ENCODE assay signal across 9 cellular contexts in genomic region chr11:32088117-32088941, GRCh38. TPM values are rescaled to one million over a fixed set of nuclear protein-coding genes. Genes with fewer than 3 reads are reported as not detected.
A peak's percentile ranks its signal among the peaks of the same experiment; 100 is the strongest.
DNase-seq lines count a peak whose midpoint lies in the region; ATAC-seq and TF ChIP-seq lines count a peak whose summit lies in the region.
"Had no signal": no experiment of that assay in that cellular context is flagged by ENCODE, and none has a peak within 500 bp of the region (broad histone marks: within the 10 kb centered on the region; RNA-seq: fewer than 3 reads in every experiment).

No MANE protein-coding gene starts in this region.

- no peak overlapping the region for H2BK120ac ChIP-seq in H9 (ENCODE audit: low read depth, low read length, poor library complexity, severe bottlenecking)

- H2AK5ac ChIP-seq in H9 (ENCODE audit: insufficient read length, low read length) = no peak overlapping the region

- no peak overlapping the region for H3K18ac ChIP-seq in H9 (ENCODE audit: insufficient read length, low read depth, low read length)

- H3K4ac ChIP-seq in H9 (ENCODE audit: low read depth, low read length) = no peak overlapping the region

- no peak overlapping the region for H3K4me2 ChIP-seq in H9 (ENCODE audit: insufficient read depth, insufficient read length, low read length)

- H3K9ac ChIP-seq in H9 (ENCODE audit: extremely low read depth, insufficient read length, low read length) = no peak overlapping the region

- H4K5ac ChIP-seq in H9 (ENCODE audit: insufficient read length, low read depth, low read length) = no peak overlapping the region

- H2BK5ac ChIP-seq in H9 (ENCODE audit: insufficient read length, low read length) = no peak overlapping the region

- no peaks in the 10 kb centered on the region for H4K20me1 ChIP-seq in H9 (ENCODE audit: control insufficient read depth, insufficient read depth, insufficient read length)

- H3K4me3 Mint-ChIP-seq in chondrocyte (ENCODE audit: unreplicated experiment) = peak overlapping the region; percentile 3
- no peak overlapping the region for H3K4me3 Mint-ChIP-seq in H9

- H3K36me3 Mint-ChIP-seq in chondrocyte (ENCODE audit: low read depth) = no peaks in the 10 kb centered on the region
- peaks cover 0 to 4% (median 3%) of the 10 kb centered on the region in 3 experiments; a peak in 4 of 7 replicates for H3K36me3 Mint-ChIP-seq in H9 (ENCODE audit: insufficient read depth in 1 of 3, low read depth in 3 of 3)

- no peak overlapping the region for H3K14ac ChIP-seq in H9 (ENCODE audit: insufficient read depth, low read length)

- H3K79me2 ChIP-seq in H9 (ENCODE audit: insufficient read depth, low read length) = peaks cover 9% of the 10 kb centered on the region; the same call in 1 of the 2 replicates

- H3K27ac Mint-ChIP-seq in chondrocyte (ENCODE audit: unreplicated experiment) (peak overlapping the region; percentile 88), H9 (no peak overlapping the region)
- H3K27ac Mint-ChIP-seq: B cell had no signal

- peaks cover 8% of the 10 kb centered on the region for H3K23me2 ChIP-seq in H9 (ENCODE audit: insufficient read length, low read depth, low read length, poor library complexity, severe bottlenecking)

- H2BK20ac ChIP-seq in H9 (ENCODE audit: low read depth, low read length, poor library complexity, severe bottlenecking) = no peak overlapping the region

- H3K9me3 Mint-ChIP-seq in chondrocyte (ENCODE audit: low read depth) (no peaks in the 10 kb centered on the region), H9 (no peaks in the 10 kb centered on the region; a peak in 1 of 5 replicates)

- TF ChIP-seq CTCF in chondrocyte (IDR thresholded peaks at IDR 0.05) (no peak), H9 (conservative IDR thresholded peaks at IDR 0.05) (no peak)

- H3K27ac ChIP-seq in H9 (ENCODE audit: insufficient read length, low read depth, low read length) = no peak overlapping the region

- H3T11ph ChIP-seq in H9 (ENCODE audit: low read length) = no peak overlapping the region

- peaks cover 5% of the 10 kb centered on the region for H3K27me3 Mint-ChIP-seq in chondrocyte (ENCODE audit: low read depth)
- H3K27me3 Mint-ChIP-seq in H9 (ENCODE audit: low read depth) = peaks cover 7% of the 10 kb centered on the region

- peak; percentile 31 for ATAC-seq in GM21723 (IDR thresholded peaks at IDR 0.05; ENCODE audit: unreplicated experiment)

- peak in 2 of 3 experiments; percentile 15 to 17 for DNase-seq in NCI-H1417 (lab: John Stamatoyannopoulos, UW)
- no peak for DNase-seq in NCI-H1417 treated with DMSO at 0.1 percent for 48 hours (lab: John Stamatoyannopoulos, UW)
- peak; percentile 79 for DNase-seq in NCI-H226
- no peak for DNase-seq in chondrocyte (ENCODE audit: low spot score)
- peak; percentile 14 for DNase-seq in pons (ENCODE audit: low spot score)
- no peak for DNase-seq in H9
- no peak for DNase-seq in activated effector memory CD4-positive, alpha-beta T cell treated with Interleukin-2 at 50 U/mL for 16 hours

- no peak overlapping the region for H2BK15ac ChIP-seq in H9 (ENCODE audit: low read depth, low read length)

- H2BK12ac ChIP-seq in H9 (ENCODE audit: insufficient read length, low read depth, low read length) = no peak overlapping the region

- H3K4me1 Mint-ChIP-seq in chondrocyte (ENCODE audit: low read depth) (peaks cover 39% of the 10 kb centered on the region), H9 (peaks cover 29 to 32% of the 10 kb centered on the region in 2 experiments)

- H4K8ac ChIP-seq in H9 (replicated peaks; ENCODE audit: insufficient read length, low read depth, low read length) = no peak overlapping the region

- no peak overlapping the region for H3K23ac ChIP-seq in H9 (ENCODE audit: insufficient read length, low read depth, low read length)

- H3K79me1 ChIP-seq in H9 (ENCODE audit: insufficient read depth, low read depth, low read length, poor library complexity, severe bottlenecking) = peaks cover 6% of the 10 kb centered on the region

- H4K91ac ChIP-seq in H9 (ENCODE audit: insufficient read length, low read depth, low read length) = no peak overlapping the region

- no peak overlapping the region for H2AFZ ChIP-seq in H9 (ENCODE audit: low read length)

- H3K27me3 ChIP-seq in H9 (ENCODE audit: insufficient read depth, low read length) = no peaks in the 10 kb centered on the region

- H3K9me3 ChIP-seq in H9 (ENCODE audit: control insufficient read depth, low read depth, low read length) = no peaks in the 10 kb centered on the region

- H3K56ac ChIP-seq in H9 (ENCODE audit: insufficient read length, low read depth, low read length) = no peak overlapping the region

- H3K4me1 ChIP-seq in H9 (ENCODE audit: insufficient read depth, low read length) = no peaks in the 10 kb centered on the region; the same call in 1 of the 2 replicates

- no CpG with 5 or more reads among the region's 4 CpGs for WGBS in H9 (ENCODE audit: extremely low coverage, insufficient read length, low lambda C conversion rate)

RNA-seq across cellular contexts. Expression of gene RCN1, which starts 2.5 kb away (rescaled TPM):
- 154 to 232 TPM (median 221 TPM) in 3 replicates for total RNA-seq in chondrocyte
- 109 and 114 TPM in 2 replicates for total RNA-seq in H9 (2021)

Comparison
In these comparisons a context has a peak if more than half of its experiments do, and no peak if none do; other contexts are left out.
1. DNase-seq: peak in NCI-H1417 (2 of 3), NCI-H226 (single experiment) and pons (single experiment); none in NCI-H1417 treated with DMSO at 0.1 percent for 48 hours (single experiment), chondrocyte (single experiment), H9 (single experiment) and activated effector memory CD4-positive, alpha-beta T cell treated with Interleukin-2 at 50 U/mL for 16 hours (single experiment).